In the genomic region with DNA sequence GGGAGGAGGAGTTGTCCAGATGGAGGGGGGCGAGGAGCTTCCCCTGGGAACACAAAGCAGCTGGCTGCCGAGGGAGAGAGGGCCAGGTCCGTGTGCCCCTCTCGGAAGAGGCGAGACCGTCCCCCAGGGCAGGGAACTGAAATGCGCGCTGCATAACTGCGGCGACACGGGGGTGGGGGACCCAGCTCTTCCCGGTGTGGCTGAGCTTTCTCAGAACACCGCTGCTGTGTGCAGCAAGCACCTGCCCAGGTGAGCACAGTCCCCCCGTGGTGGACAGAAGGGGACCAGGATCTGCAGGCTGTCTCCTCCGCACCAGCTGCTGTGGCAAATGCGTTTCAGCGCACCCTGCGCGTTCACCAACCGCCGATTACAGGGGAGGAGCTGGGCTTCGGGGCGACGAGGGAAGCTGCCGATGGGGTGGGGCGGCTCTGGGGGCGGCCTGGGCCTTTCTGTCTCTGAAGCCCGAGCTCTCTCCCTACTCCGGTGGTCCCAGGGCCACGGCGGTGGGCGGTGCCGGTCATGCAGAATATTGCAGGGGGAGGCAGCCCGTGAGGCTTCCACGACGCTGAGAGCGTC, we compare ENCODE assay signal across 21 cellular contexts. TPM values are rescaled to one million over a fixed set of nuclear protein-coding genes. Genes with fewer than 3 reads are reported as not detected.
DNase-seq lines count a peak whose midpoint lies in the region; ATAC-seq, FAIRE-seq and TF ChIP-seq lines count a peak whose summit lies in the region.
"Had no signal": no experiment of that assay in that cellular context is flagged by ENCODE, and none has a peak within 500 bp of the region (broad histone marks: within the 10 kb centered on the region; RNA-seq: fewer than 3 reads in every experiment).

No MANE protein-coding gene starts in this region.

- no peak overlapping the region for H3K4me2 ChIP-seq in astrocyte (ENCODE audit: low read length)
- H3K4me2 ChIP-seq: neural progenitor cell had no signal

- H3K36me3 Mint-ChIP-seq in astrocyte (ENCODE audit: low read depth, unreplicated experiment) (peaks cover 2% of the 10 kb centered on the region), endodermal cell (ENCODE audit: low read depth) (peaks cover 15% of the 10 kb centered on the region)

- no peaks in the 10 kb centered on the region for H3K79me2 ChIP-seq in astrocyte (ENCODE audit: insufficient read depth, low read length)

- peaks cover 4% of the 10 kb centered on the region for H3K9me3 Mint-ChIP-seq in astrocyte (ENCODE audit: unreplicated experiment)
- no peaks in the 10 kb centered on the region for H3K9me3 Mint-ChIP-seq in endodermal cell
- H3K9me3 Mint-ChIP-seq: CD4-positive, CD25-positive, alpha-beta regulatory T cell had no signal

- 59 to 70% methylated on average over 32 to 37 of the region's 37 CpGs for WGBS in endodermal cell (ENCODE audit: insufficient coverage in 1 of 2, insufficient read length in 1 of 2), 2 experiments

- H3K27ac ChIP-seq in HUES48 (ENCODE audit: low read depth, low read length) = no peak overlapping the region
- H3K27ac ChIP-seq in astrocyte (ENCODE audit: low read depth, low read length) = no peak overlapping the region
- H3K27ac ChIP-seq in endodermal cell (ENCODE audit: low read depth, low read length) = no peak overlapping the region
- H3K27ac ChIP-seq: cardiac muscle cell, heart right ventricle, neural progenitor cell had no signal

- peak overlapping the region; percentile 51 for H3K4me3 ChIP-seq in HUES48 (ENCODE audit: low read depth, low read length)
- H3K4me3 ChIP-seq in astrocyte (ENCODE audit: insufficient read depth, low read depth, low read length) = no peak overlapping the region
- H3K4me3 ChIP-seq in iPS-15b (ENCODE audit: low read depth, low read length) = peak overlapping the region; percentile 42
- H3K4me3 ChIP-seq in endodermal cell (ENCODE audit: low read length) = no peak overlapping the region
- H3K4me3 ChIP-seq: cardiac muscle cell, neural progenitor cell had no signal

- DNase-seq in astrocyte (ENCODE audit: low read depth) (no peak), posterior cingulate gyrus (peak in 6 of 10 donors; percentile 41 to 94 (median 80)), MV-4-11 (lab: John Stamatoyannopoulos, UW) (no peak), NCI-H1417 treated with DMSO at 0.1 percent for 48 hours (lab: John Stamatoyannopoulos, UW) (no peak), endodermal cell (no peak)
- DNase-seq: activated gamma-delta T cell; CD4-positive, CD25-positive, alpha-beta regulatory T cell; DMS53; effector memory CD4-positive, alpha-beta T cell; kidney glomerular epithelial cell; NCI-H1092; NCI-H2081 treated with DMSO at 0.1 percent for 48 hours; SHP77 treated with DMSO at 0.1 percent for 48 hours; T-helper 1 cell had no signal

- H3K36me3 ChIP-seq in HUES48 (ENCODE audit: control insufficient read depth, insufficient read depth, low read length) (no peaks in the 10 kb centered on the region), astrocyte (ENCODE audit: insufficient read depth, low read length) (no peaks in the 10 kb centered on the region), iPS-15b (ENCODE audit: control insufficient read depth, insufficient read depth, low read length) (no peaks in the 10 kb centered on the region), endodermal cell (ENCODE audit: control insufficient read depth, insufficient read depth, low read length) (no peaks in the 10 kb centered on the region)
- H3K36me3 ChIP-seq: cardiac muscle cell, neural progenitor cell had no signal

- no peak overlapping the region for H3K4me3 Mint-ChIP-seq in astrocyte (ENCODE audit: unreplicated experiment)
- H3K4me3 Mint-ChIP-seq in endodermal cell = no peak overlapping the region
- H3K4me3 Mint-ChIP-seq: neural progenitor cell had no signal

- H3K4me1 Mint-ChIP-seq in astrocyte (ENCODE audit: low read depth, unreplicated experiment) = no peaks in the 10 kb centered on the region
- no peaks in the 10 kb centered on the region for H3K4me1 Mint-ChIP-seq in endodermal cell

- intact Hi-C loops in posterior cingulate gyrus (cut with DNase I) = no loop called here

- no peak for TF ChIP-seq CTCF in astrocyte (IDR thresholded peaks at IDR 0.05; ENCODE audit: insufficient read depth, low read depth, low read length)
- no peak for TF ChIP-seq CTCF in endodermal cell (conservative IDR thresholded peaks at IDR 0.05)

- no peak for ATAC-seq in HG03108 (IDR thresholded peaks at IDR 0.05; ENCODE audit: unreplicated experiment)
- ATAC-seq: heart right ventricle had no signal

- no peak for FAIRE-seq in astrocyte (lab: Jason Lieb, UNC)

- H2AFZ ChIP-seq in astrocyte (ENCODE audit: low read depth, low read length) = peak overlapping the region; percentile 26
- H2AFZ ChIP-seq: neural progenitor cell had no signal

- H3K27me3 ChIP-seq in HUES48 (ENCODE audit: control insufficient read depth, insufficient read depth, low read length) (no peaks in the 10 kb centered on the region), astrocyte (ENCODE audit: insufficient read depth, low read length) (peaks cover 48% of the 10 kb centered on the region), iPS-15b (ENCODE audit: control insufficient read depth, insufficient read depth, low read length) (no peaks in the 10 kb centered on the region), endodermal cell (ENCODE audit: control insufficient read depth, insufficient read depth, low read length, poor library complexity, severe bottlenecking) (peaks cover 7% of the 10 kb centered on the region)
- H3K27me3 ChIP-seq: neural progenitor cell had no signal

- H3K9ac ChIP-seq in HUES48 (ENCODE audit: low read depth, low read length) (no peak overlapping the region; the same call in 1 of the 2 replicates), astrocyte (ENCODE audit: low read length) (no peak overlapping the region), iPS-15b (ENCODE audit: low read depth, low read length) (peak overlapping the region; percentile 32), endodermal cell (ENCODE audit: extremely low read depth, low read length, poor library complexity, severe bottlenecking) (no peak overlapping the region)
- H3K9ac ChIP-seq: neural progenitor cell had no signal

- H3K27me3 Mint-ChIP-seq in astrocyte (ENCODE audit: low read depth, unreplicated experiment) (peaks cover 50% of the 10 kb centered on the region), endodermal cell (ENCODE audit: insufficient read depth) (no peaks in the 10 kb centered on the region)
- H3K27me3 Mint-ChIP-seq: CD4-positive, CD25-positive, alpha-beta regulatory T cell had no signal

- peaks cover 2% of the 10 kb centered on the region; the same call in 1 of the 2 replicates for H3K4me1 ChIP-seq in HUES48 (ENCODE audit: control insufficient read depth, insufficient read depth, low read length)
- no peaks in the 10 kb centered on the region for H3K4me1 ChIP-seq in astrocyte (ENCODE audit: insufficient read depth, low read length)
- peaks cover 2% of the 10 kb centered on the region for H3K4me1 ChIP-seq in iPS-15b (ENCODE audit: control insufficient read depth, insufficient read depth, low read length)
- H3K4me1 ChIP-seq in endodermal cell (ENCODE audit: control insufficient read depth, insufficient read depth, low read length) = no peaks in the 10 kb centered on the region

- H4K20me1 ChIP-seq in astrocyte (ENCODE audit: insufficient read depth, low read length) = no peaks in the 10 kb centered on the region

- H3K27ac Mint-ChIP-seq in astrocyte (ENCODE audit: unreplicated experiment) (no peak overlapping the region), endodermal cell (no peak overlapping the region)
- H3K27ac Mint-ChIP-seq: CD4-positive, CD25-positive, alpha-beta regulatory T cell; neural progenitor cell had no signal

- H3K9me3 ChIP-seq in HUES48 (ENCODE audit: control insufficient read depth, insufficient read depth, low read length) = no peaks in the 10 kb centered on the region
- peaks cover 4% of the 10 kb centered on the region for H3K9me3 ChIP-seq in astrocyte (ENCODE audit: insufficient read depth, low read depth, low read length)
- H3K9me3 ChIP-seq in iPS-15b (ENCODE audit: control insufficient read depth, insufficient read depth, low read length) = no peaks in the 10 kb centered on the region
- H3K9me3 ChIP-seq in endodermal cell (ENCODE audit: control insufficient read depth, low read length) = no peaks in the 10 kb centered on the region
- H3K9me3 ChIP-seq: heart right ventricle had no signal

RNA-seq across cellular contexts. Expression of gene F7, which starts 54.6 kb away (rescaled TPM):
- total RNA-seq in astrocyte (not detected in 2 replicates), endodermal cell (1 to 10 TPM; 4.7 to 6.4 TPM)
- polyA plus RNA-seq in endodermal cell (2013, experiment 1 of 2) = 2.3 TPM
- 1.2 TPM for polyA plus RNA-seq in endodermal cell (2013, experiment 2 of 2)
- total RNA-seq: CD4-positive, CD25-positive, alpha-beta regulatory T cell; OCI-LY7 had no signal
- polyA plus RNA-seq: cardiac muscle cell; CD4-positive, CD25-positive, alpha-beta regulatory T cell had no signal

Comparison
In these comparisons a context has a peak if more than half of its experiments do, and no peak if none do; other contexts are left out.
1. H3K4me3 ChIP-seq: peak in HUES48 (single experiment) and iPS-15b (single experiment); none in astrocyte (single experiment) and endodermal cell (single experiment).
2. DNase-seq: peak in posterior cingulate gyrus (6 of 10); none in astrocyte (single experiment), MV-4-11 (single experiment), NCI-H1417 treated with DMSO at 0.1 percent for 48 hours (single experiment) and endodermal cell (single experiment).